21 cellular contexts compared by ENCODE assay signal in the genomic region with DNA sequence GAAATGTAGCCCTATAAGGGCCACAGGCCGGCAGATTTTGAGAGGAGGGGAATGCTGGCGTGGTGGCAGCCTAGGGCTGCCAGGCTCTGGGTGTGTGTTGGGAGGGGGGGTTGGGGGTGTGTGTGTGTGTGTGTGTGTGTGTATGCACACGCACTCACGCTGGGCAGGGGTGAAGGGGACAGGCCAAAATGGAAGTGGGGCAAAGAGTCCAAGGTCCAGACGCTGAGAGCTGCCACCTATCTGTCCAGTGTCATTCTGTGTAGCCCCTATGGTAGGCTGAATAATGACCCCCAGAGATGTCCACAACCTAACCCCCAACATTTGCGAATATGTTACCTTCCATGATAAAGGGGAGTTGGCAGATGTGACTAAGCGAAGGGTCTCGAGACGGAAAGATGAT.
"Had no signal": no experiment of that assay in that cellular context is flagged by ENCODE, and none has a peak within 500 bp of the region (broad histone marks: within the 10 kb centered on the region; RNA-seq: fewer than 3 reads in every experiment).

No MANE protein-coding gene starts in this region.

- H3K4me1 Mint-ChIP-seq: activated CD4-positive, alpha-beta T cell treated with anti-CD3 and anti-CD28 coated beads for 36 hours; stimulated activated effector memory CD8-positive, alpha-beta T cell treated with anti-CD3 and anti-CD28 coated beads, Interleukin-12 subunit alpha, Interleukin-12 subunit beta, amount 100 ng/mL, for 72 hours had no signal

- H3K9me3 ChIP-seq: colonic mucosa, esophagus squamous epithelium, gastrocnemius medialis, stomach, transverse colon, uterus had no signal

- H3K9me3 Mint-ChIP-seq: endodermal cell; nephron; stimulated activated effector memory CD8-positive, alpha-beta T cell treated with anti-CD3 and anti-CD28 coated beads, Interleukin-12 subunit alpha, Interleukin-12 subunit beta, amount 100 ng/mL, for 72 hours; WTC11 had no signal

- H3K4me3 ChIP-seq: colonic mucosa, esophagus squamous epithelium, gastrocnemius medialis, stomach, transverse colon, uterus had no signal

- H3K27ac Mint-ChIP-seq: activated CD4-positive, alpha-beta T cell treated with anti-CD3 and anti-CD28 coated beads for 36 hours; activated naive CD8-positive, alpha-beta T cell; endodermal cell; nephron; stimulated activated effector memory CD8-positive, alpha-beta T cell treated with anti-CD3 and anti-CD28 coated beads, Interleukin-12 subunit alpha, Interleukin-12 subunit beta, amount 100 ng/mL, for 72 hours; WTC11 had no signal

- H3K36me3 ChIP-seq: colonic mucosa, esophagus squamous epithelium, gastrocnemius medialis, stomach, transverse colon, uterus had no signal

- H3K4me1 ChIP-seq: colonic mucosa, gastrocnemius medialis, transverse colon, uterus had no signal

- H3K27me3 Mint-ChIP-seq: activated naive CD8-positive, alpha-beta T cell had no signal

- H3K27ac ChIP-seq: colonic mucosa, esophagus squamous epithelium, gastrocnemius medialis, transverse colon, uterus had no signal

- H3K36me3 Mint-ChIP-seq: activated naive CD8-positive, alpha-beta T cell; stimulated activated effector memory CD8-positive, alpha-beta T cell treated with anti-CD3 and anti-CD28 coated beads, Interleukin-12 subunit alpha, Interleukin-12 subunit beta, amount 100 ng/mL, for 72 hours; WTC11 had no signal

- DNase-seq: activated CD4-positive, alpha-beta T cell treated with anti-CD3 and anti-CD28 coated beads for 36 hours; activated CD4-positive, alpha-beta T cell treated with anti-CD3 and anti-CD28 coated beads, Interleukin-2, amount 50 U/mL, for 4 hours; activated effector memory CD4-positive, alpha-beta T cell treated with anti-CD3 and anti-CD28 coated beads, Interleukin-2, amount 50 U/mL, for 16 hours; colonic mucosa; endodermal cell; esophagus squamous epithelium; gastrocnemius medialis; hippocampal formation; left ventricle myocardium superior; mammary epithelial cell; midbrain; small intestine; stimulated activated CD4-positive, alpha-beta T cell treated with anti-CD3 and anti-CD28 coated beads, Interleukin-2, amount 100 ng/mL, for 24 hours; stomach; T1000; transverse colon; uterus had no signal

- ATAC-seq: activated CD4-positive, alpha-beta T cell treated with anti-CD3 and anti-CD28 coated beads for 36 hours; gastrocnemius medialis; left ventricle myocardium superior; stimulated activated effector memory CD8-positive, alpha-beta T cell treated with anti-CD3 and anti-CD28 coated beads, Interleukin-12 subunit alpha, Interleukin-12 subunit beta, amount 100 ng/mL, for 72 hours; WTC11 had no signal

- H3K4me3 Mint-ChIP-seq: activated CD4-positive, alpha-beta T cell treated with anti-CD3 and anti-CD28 coated beads for 36 hours; activated naive CD8-positive, alpha-beta T cell; endodermal cell; nephron; stimulated activated effector memory CD8-positive, alpha-beta T cell treated with anti-CD3 and anti-CD28 coated beads, Interleukin-12 subunit alpha, Interleukin-12 subunit beta, amount 100 ng/mL, for 72 hours; WTC11 had no signal

- H3K27me3 ChIP-seq: colonic mucosa, esophagus squamous epithelium, gastrocnemius medialis, transverse colon, uterus had no signal
